ENCODE assay signal across 8 cellular contexts in genomic region chr2:9423100-9423921, GRCh38. TPM values are rescaled to one million over a fixed set of nuclear protein-coding genes. Genes with fewer than 3 reads are reported as not detected.
DNase-seq lines count a peak whose midpoint lies in the region; ATAC-seq and TF ChIP-seq lines count a peak whose summit lies in the region.

TSS of gene CPSF3 (plus strand) at chr2:9423654. CDS start at chr2:9423774, 120 bp downstream.
TSS of gene ITGB1BP1 (minus strand) at chr2:9423528. CDS start at chr2:9418697, 4,831 bp downstream.

- H3K9me3 ChIP-seq in heart right ventricle (no peaks in the 10 kb centered on the region), upper lobe of right lung (no peaks in the 10 kb centered on the region)

- peaks cover 0 to 12% (median 0%) of the 10 kb centered on the region in 9 donors for H3K36me3 ChIP-seq in heart right ventricle
- H3K36me3 ChIP-seq in upper lobe of right lung, result peaks cover 1% of the 10 kb centered on the region

- ATAC-seq in HG02870 (IDR thresholded peaks at IDR 0.05; ENCODE audit: unreplicated experiment) (peak; percentile 82), heart right ventricle (peak; percentile 95 to 98 (median 97)), upper lobe of right lung (peak; percentile 96)

- in situ Hi-C loops in GM13976 (cut with MboI; ENCODE audit: low sequenced_read_pairs, unreplicated experiment), result no loop called here

- H3K27me3 ChIP-seq in heart right ventricle, result no peaks in the 10 kb centered on the region
- H3K27me3 ChIP-seq in upper lobe of right lung, result no peaks in the 10 kb centered on the region

- TF ChIP-seq CTCF in GM13976 (IDR thresholded peaks at IDR 0.05; ENCODE audit: borderline replicate concordance, control extremely low read depth, extremely low read depth, insufficient read depth, missing control alignments) (no peak), heart right ventricle (IDR thresholded peaks at IDR 0.05) (peak in 4 of 9 donors; percentile 16 to 22 (median 20)), upper lobe of right lung (IDR thresholded peaks at IDR 0.05) (peak; percentile 1)

- DNase-seq in GM13976 (ENCODE audit: low spot score), result peak; percentile 100
- DNase-seq in NCI-H146 treated with DMSO at 0.1 percent for 48 hours (lab: John Stamatoyannopoulos, UW; ENCODE audit: unreplicated experiment), result peak; percentile 94
- peak; percentile 94 for DNase-seq in amniotic epithelial cell (ENCODE audit: low read depth)
- peak; percentile 98 to 99 for DNase-seq in heart right ventricle
- peak; percentile 99 for DNase-seq in posterior vena cava (ENCODE audit: low spot score)
- DNase-seq in upper lobe of right lung, result peak; percentile 99

- H3K27ac ChIP-seq in heart right ventricle (peak within 1 kb of the TSS; percentile 59 to 97 (median 95)), upper lobe of right lung (peak within 1 kb of the TSS; percentile 91)

- H3K4me1 ChIP-seq in heart right ventricle, result peaks cover 6 to 54% (median 41%) of the 10 kb centered on the region in 9 donors
- peaks cover 30% of the 10 kb centered on the region for H3K4me1 ChIP-seq in upper lobe of right lung

- intact Hi-C loops in T-helper 1 cell treated with Interleukin-12 subunit alpha and Interleukin-12 subunit beta and Interleukin-4 antibody, amounts not matched to agents 30 ng/mL and 1 ng/mL, for 36 hours (cut with micrococcal nuclease), result loop anchor here (1.0 to 10.0 kb wide), 19 partner anchors 51 to 1734 kb away; partner anchors contain the start of genes ADAM17, ASAP2, GRHL1 and HPCAL1
- intact Hi-C loops in heart right ventricle (cut with DNase I), result loop anchor here in 5 of 10 donors (2.0 to 10.0 kb wide), 5 partner anchors 216 to 281 kb away; partner anchors contain the start of gene ASAP2 (in 1 of the 5)
- intact Hi-C loops in posterior vena cava (cut with DNase I), result loop anchor here (5.0 to 10.0 kb wide), 2 partner anchors 276 to 279 kb away; no protein-coding TSS in a partner anchor
- intact Hi-C loops in upper lobe of right lung (cut with DNase I), result no loop called here

- 0% methylated on average over 77 to 88 of the region's 91 CpGs for WGBS in heart right ventricle, 2 donors

- peak within 1 kb of the TSS; percentile 49 to 96 (median 91) for H3K4me3 ChIP-seq in heart right ventricle
- H3K4me3 ChIP-seq in upper lobe of right lung, result peak within 1 kb of the TSS; percentile 85

RNA-seq across cellular contexts. Expression of gene CPSF3, which starts in this region (rescaled TPM):
- total RNA-seq in T-helper 1 cell treated with Interleukin-12 subunit alpha and Interleukin-12 subunit beta and Interleukin-4 antibody, amounts not matched to agents 30 ng/mL and 1 ng/mL, for 36 hours, result 46.0 and 47.9 TPM in 2 replicates
- total RNA-seq in heart right ventricle (10 to 100 TPM; 12.8 to 19.8 (median 16.5) TPM), posterior vena cava (10 to 100 TPM; 18.2 to 18.7 TPM), upper lobe of right lung (23.2 TPM)
- 10 to 100 TPM; 13.8 to 14.8 TPM for polyA plus RNA-seq in heart right ventricle

RNA-seq across cellular contexts. Expression of gene ITGB1BP1, which starts in this region (rescaled TPM):
- 108 and 114 TPM in 2 replicates for total RNA-seq in T-helper 1 cell treated with Interleukin-12 subunit alpha and Interleukin-12 subunit beta and Interleukin-4 antibody, amounts not matched to agents 30 ng/mL and 1 ng/mL, for 36 hours
- total RNA-seq in heart right ventricle (100 to 1,000 TPM in 8 of 10 donors, 10 to 100 TPM in 2; 51.4 to 224 (median 134) TPM), posterior vena cava (100 to 1,000 TPM; 100 to 143 TPM), upper lobe of right lung (78.2 TPM)
- 100 to 1,000 TPM; 112 to 165 TPM for polyA plus RNA-seq in heart right ventricle

Comparison
In these comparisons a context has a peak if more than half of its experiments do, and no peak if none do; other contexts are left out.
1. Peak in every context shown above with its lines: DNase-seq, ATAC-seq, H3K4me3 ChIP-seq and H3K27ac ChIP-seq.